In genomic region chr1:223256034-223256433, GRCh38 we compare ENCODE assay signal across 20 cellular contexts.
DNase-seq lines count a peak whose midpoint lies in the region; ATAC-seq, FAIRE-seq and TF ChIP-seq lines count a peak whose summit lies in the region.
"Had no signal": no experiment of that assay in that cellular context is flagged by ENCODE, and none has a peak within 500 bp of the region (broad histone marks: within the 10 kb centered on the region; RNA-seq: fewer than 3 reads in every experiment).

No MANE protein-coding gene starts in this region.

- H4K8ac ChIP-seq in H1 (ENCODE audit: extremely low read depth, insufficient read depth, low read length), result no peak overlapping the region

- WGBS in A549 (ENCODE audit: missing lambda C conversion rate), result 81% methylated on average over 3 of the region's 3 CpGs
- WGBS in H1 (ENCODE audit: extremely low coverage in 1 of 2, insufficient coverage in 1 of 2, insufficient read length in 1 of 2, insufficient replicate concordance in 2 of 2, low coverage in 1 of 2, low lambda C conversion rate in 2 of 2, missing lambda C conversion rate in 1 of 2), 2 experiments, result 74% methylated on average over 3 of the region's 3 CpGs; no CpG with 5 or more reads in 1 of the 2 experiments

- no peak overlapping the region for H3K4ac ChIP-seq in H1 (replicated peaks; ENCODE audit: insufficient read length, low read depth, low read length)

- peaks cover 5% of the 10 kb centered on the region for H3K27me3 ChIP-seq in NT2/D1 (ENCODE audit: insufficient read depth, insufficient read length)
- no peaks in the 10 kb centered on the region for H3K27me3 ChIP-seq in H1 (replicated peaks in 1 of 4; ENCODE audit: control insufficient read depth in 3 of 4, extremely low read depth in 1 of 4, insufficient read depth in 3 of 4, low read length in 3 of 4)
- H3K27me3 ChIP-seq: BLaER1 treated with 17β-estradiol and CSF1 and Interleukin-3, amounts not matched to agents 10 nM and 100 nM had no signal

- no peak overlapping the region for H3K18ac ChIP-seq in H1 (ENCODE audit: extremely low read depth, low read length)

- no peak overlapping the region for H2BK15ac ChIP-seq in H1 (ENCODE audit: low read length)

- POLR2A ChIA-PET in A549 (lab: Yijun Ruan, JAX) (no interaction called here), H1 (lab: Charles Lee; ENCODE audit: partially characterized antibody) (interaction anchor here (1.2 kb wide), 1 partner anchor 16 kb away, joined by 3 read pairs; no protein-coding TSS in a partner anchor)

- H3K14ac ChIP-seq in H1 (ENCODE audit: insufficient read length), result no peak overlapping the region

- H3K4me2 ChIP-seq in A549 (no peak overlapping the region), H1 (ENCODE audit: insufficient read depth in 1 of 2, low read depth in 2 of 2, low read length in 2 of 2) (no peak overlapping the region)
- H3K4me2 ChIP-seq: BLaER1 treated with 17β-estradiol and CSF1 and Interleukin-3, amounts not matched to agents 10 nM and 100 nM; SK-N-SH had no signal

- H3K79me2 ChIP-seq in H1 (ENCODE audit: control insufficient read depth in 1 of 2, insufficient read depth in 2 of 2, low read length in 2 of 2), result no peaks in the 10 kb centered on the region

- DNase-seq in A549 (ENCODE audit: low read depth in 1 of 2, low spot score in 1 of 2) (no peak), NT2/D1 (ENCODE audit: low read depth, low spot score) (peak; percentile 13), H1 (ENCODE audit: low read depth in 1 of 2, low spot score in 2 of 2) (no peak), kidney tubule cell (ENCODE audit: low spot score) (peak; percentile 42), NCI-H1436 (lab: John Stamatoyannopoulos, UW) (no peak), hypothalamus (lab: John Stamatoyannopoulos, UW) (no peak)
- DNase-seq in activated CD8-positive, alpha-beta memory T cell treated with anti-CD3 and anti-CD28 coated beads for 24 hours, result no peak
- DNase-seq: CD8-positive, alpha-beta T cell; DMS53; HCEC 1CT; NCI-H1105; NCI-H1694; NCI-H2081 treated with DMSO at 0.1 percent for 48 hours; NCI-H510A; NCI-H774; OCI-M1; SHP77 treated with DMSO at 0.1 percent for 48 hours; SK-N-SH had no signal

- no peak overlapping the region for H2BK12ac ChIP-seq in H1 (ENCODE audit: low read depth, low read length)

- H3K9ac ChIP-seq in NT2/D1 (ENCODE audit: insufficient read length, low read depth), result no peak overlapping the region
- no peak overlapping the region for H3K9ac ChIP-seq in H1 (replicated peaks in 1 of 4; ENCODE audit: extremely low read depth in 1 of 4, low read depth in 3 of 4, low read length in 3 of 4)
- H3K9ac ChIP-seq: BLaER1 treated with 17β-estradiol and CSF1 and Interleukin-3, amounts not matched to agents 10 nM and 100 nM; SK-N-SH had no signal

- H2BK5ac ChIP-seq in H1 (ENCODE audit: low read depth, low read length), result no peak overlapping the region

- FAIRE-seq in A549 (lab: Jason Lieb, UNC) (no peak), H1 (lab: Jason Lieb, UNC) (no peak)

- H4K5ac ChIP-seq in H1 (ENCODE audit: insufficient read length, low read depth, low read length), result no peak overlapping the region

- no peak overlapping the region for H3K56ac ChIP-seq in H1 (replicated peaks; ENCODE audit: insufficient read length, low read depth, low read length)

- H3K4me1 ChIP-seq in A549 (peaks cover 31% of the 10 kb centered on the region), NT2/D1 (ENCODE audit: insufficient read depth, insufficient read length) (peaks cover 7% of the 10 kb centered on the region), H1 (replicated peaks in 1 of 4; ENCODE audit: control insufficient read depth in 3 of 4, insufficient read depth in 4 of 4, low read length in 3 of 4) (peaks cover 0 to 4% (median 0%) of the 10 kb centered on the region in 4 experiments; a peak in 2 of 7 replicates)

- H2BK20ac ChIP-seq in H1 (ENCODE audit: low read length), result no peak overlapping the region

- peak overlapping the region; percentile 25 to 79; a peak in 3 of 6 replicates for H3K27ac ChIP-seq in A549
- no peak overlapping the region for H3K27ac ChIP-seq in H1 (ENCODE audit: low read depth, low read length)
- H3K27ac ChIP-seq: BLaER1 treated with 17β-estradiol and CSF1 and Interleukin-3, amounts not matched to agents 10 nM and 100 nM had no signal

- H4K20me1 ChIP-seq in H1 (replicated peaks in 1 of 2; ENCODE audit: control insufficient read depth in 1 of 2, insufficient read depth in 2 of 2, low read length in 2 of 2), result no peaks in the 10 kb centered on the region
- H4K20me1 ChIP-seq: BLaER1 treated with 17β-estradiol and CSF1 and Interleukin-3, amounts not matched to agents 10 nM and 100 nM had no signal

- ATAC-seq in A549 (peak in 1 of 2 experiments; percentile 24; a peak in 2 of 6 replicates), GM21528 (IDR thresholded peaks at IDR 0.05; ENCODE audit: low FRiP score, unreplicated experiment) (no peak)
- ATAC-seq: CD8-positive, alpha-beta T cell had no signal

- no peak overlapping the region for H3K23ac ChIP-seq in H1 (ENCODE audit: insufficient read length)

- no peak overlapping the region for H3K4me3 ChIP-seq in A549
- no peak overlapping the region for H3K4me3 ChIP-seq in NT2/D1 (ENCODE audit: insufficient read length, low read depth)
- H3K4me3 ChIP-seq in H1 (ENCODE audit: extremely low read depth in 1 of 4, insufficient read depth in 2 of 4, low read depth in 3 of 4, low read length in 4 of 4), result no peak overlapping the region
- H3K4me3 ChIP-seq: BLaER1 treated with 17β-estradiol and CSF1 and Interleukin-3, amounts not matched to agents 10 nM and 100 nM had no signal

- no peak overlapping the region for H2BK120ac ChIP-seq in H1 (replicated peaks; ENCODE audit: low read depth, low read length)

- no peak for TF ChIP-seq POLR2A in A549 (IDR thresholded peaks at IDR 0.05; ENCODE audit: low read length)
- TF ChIP-seq POLR2A in H1 (IDR thresholded peaks at IDR 0.05; ENCODE audit: control extremely low read depth in 1 of 2, low read depth in 2 of 2, low read length in 2 of 2), result no peak

- 0 out of 2 replicates have a peak overlapping the region, but pooled peaks have one; percentile 65 for H2AFZ ChIP-seq in H1 (ENCODE audit: low read length)

- H3K36me3 ChIP-seq in NT2/D1 (ENCODE audit: insufficient read depth, insufficient read length, low read length), result no peaks in the 10 kb centered on the region
- H3K36me3 ChIP-seq in H1 (ENCODE audit: control insufficient read depth in 2 of 4, insufficient read depth in 4 of 4, low read length in 3 of 4), result no peaks in the 10 kb centered on the region
- H3K36me3 ChIP-seq: BLaER1 treated with 17β-estradiol and CSF1 and Interleukin-3, amounts not matched to agents 10 nM and 100 nM had no signal

- no peak overlapping the region for H4K91ac ChIP-seq in H1 (replicated peaks; ENCODE audit: insufficient read length, low read length)

- H2AK5ac ChIP-seq in H1 (ENCODE audit: low read depth, low read length), result no peak overlapping the region

- TF ChIP-seq RAD21 in A549 (conservative IDR thresholded peaks at IDR 0.05 in 1 of 2, IDR thresholded peaks at IDR 0.05 in 1 of 2), result no peak
- TF ChIP-seq RAD21 in H1 (IDR thresholded peaks at IDR 0.05 in 1 of 2, conservative IDR thresholded peaks at IDR 0.05 in 1 of 2; ENCODE audit: low read depth in 2 of 2, low read length in 2 of 2), result no peak

- CTCF ChIA-PET in A549 (lab: Yijun Ruan, JAX), result interaction anchor here (0.8 to 1.3 kb wide), 2 partner anchors 11 to 19 kb away, joined by 3 read pairs; no protein-coding TSS in a partner anchor
- CTCF ChIA-PET in H1 (lab: Charles Lee; ENCODE audit: partially characterized antibody), result interaction anchor here (0.6 to 1.3 kb wide), 4 partner anchors 11 to 428 kb away, joined by 3 to 4 read pairs (median 3); no protein-coding TSS in a partner anchor

- H3K23me2 ChIP-seq in H1 (ENCODE audit: low read depth, low read length), result no peaks in the 10 kb centered on the region

- TF ChIP-seq CTCF in A549 (IDR thresholded peaks at IDR 0.05), result no peak
- no peak for TF ChIP-seq CTCF in H1 (IDR thresholded peaks at IDR 0.05; ENCODE audit: control extremely low read depth in 1 of 3, insufficient read depth in 1 of 3, low read depth in 1 of 3, low read length in 3 of 3)

- TF ChIP-seq EP300 in A549 (IDR thresholded peaks at IDR 0.05), result no peak
- no peak for TF ChIP-seq EP300 in H1 (IDR thresholded peaks at IDR 0.05; ENCODE audit: borderline replicate concordance in 1 of 2, low read depth in 2 of 2, low read length in 2 of 2)

- no peaks in the 10 kb centered on the region for H3K9me3 ChIP-seq in A549
- no peaks in the 10 kb centered on the region for H3K9me3 ChIP-seq in NT2/D1 (ENCODE audit: insufficient read depth, low read length)
- H3K9me3 ChIP-seq in H1 (ENCODE audit: insufficient read depth in 2 of 2, low read depth in 1 of 2, low read length in 1 of 2), result no peaks in the 10 kb centered on the region
- H3K9me3 ChIP-seq: SK-N-SH had no signal

- no peaks in the 10 kb centered on the region for H3K79me1 ChIP-seq in H1 (ENCODE audit: low read depth, low read length)

TF ChIP-seq in A549, 52 proteins besides CTCF, POLR2A, EP300 and RAD21 (continues in another document):
- TF ChIP-seq FOSB (CRISPR knock-in tag; IDR thresholded peaks at IDR 0.05) (no peak), ESRRA (IDR thresholded peaks at IDR 0.05; ENCODE audit: borderline replicate concordance, low read length) (no peak), E2F6 (IDR thresholded peaks at IDR 0.05; ENCODE audit: borderline replicate concordance, low read depth) (no peak), HEYL (CRISPR knock-in tag; IDR thresholded peaks at IDR 0.05) (no peak), HDAC2 (IDR thresholded peaks at IDR 0.05) (no peak), MYC (IDR thresholded peaks at IDR 0.05; ENCODE audit: borderline replicate concordance, low read length) (no peak)

TF ChIP-seq in H1, 55 proteins besides CTCF, POLR2A, EP300 and RAD21:
- TF ChIP-seq JUN (IDR thresholded peaks at IDR 0.05; ENCODE audit: low read depth, low read length) (no peak), SP1 (IDR thresholded peaks at IDR 0.05; ENCODE audit: low read depth, low read length) (no peak), USF2 (IDR thresholded peaks at IDR 0.05; ENCODE audit: low read length) (no peak), TAF1 (IDR thresholded peaks at IDR 0.05; ENCODE audit: low read depth, low read length) (no peak)
TF ChIP-seq in H1: peak in this region for 0.

Comparison
In these comparisons a context has a peak if more than half of its experiments do, and no peak if none do; other contexts are left out.
1. DNase-seq: peak in NT2/D1 (single experiment) and kidney tubule cell (single experiment); none in A549 (0 of 2), H1 (0 of 2), NCI-H1436 (single experiment), hypothalamus (0 of 51) and activated CD8-positive, alpha-beta memory T cell treated with anti-CD3 and anti-CD28 coated beads for 24 hours (single experiment).